ENCODE assay signal across 2 cellular contexts in genomic region chr5:1930880-1931589, GRCh38.
TF ChIP-seq lines count a peak whose summit lies in the region.

No MANE protein-coding gene starts in this region.

TF ChIP-seq in H1, 55 proteins besides CTCF, POLR2A, EP300 and RAD21:
- TF ChIP-seq TEAD4 (IDR thresholded peaks at IDR 0.05; ENCODE audit: low read depth, low read length) (0 out of 2 replicates have a peak, but pooled peaks have one; percentile 7), RBBP5 (IDR thresholded peaks at IDR 0.05; ENCODE audit: borderline replicate concordance, low read depth, low read length) (peak; percentile 56; the same call in 1 of the 2 replicates), HDAC2 (IDR thresholded peaks at IDR 0.05; ENCODE audit: borderline replicate concordance in 1 of 2, low read depth in 2 of 2, low read length in 2 of 2) (no peak), EZH2 (IDR thresholded peaks at IDR 0.05; ENCODE audit: low read depth, low read length, severe bottlenecking) (peak; percentile 84), MAX (IDR thresholded peaks at IDR 0.05) (peak; percentile 31; the same call in 1 of the 2 replicates), MAFK (IDR thresholded peaks at IDR 0.05; ENCODE audit: low read depth, low read length) (no peak), KDM4A (IDR thresholded peaks at IDR 0.05; ENCODE audit: low read depth, low read length, severe bottlenecking) (peak; percentile 92), PHF8 (conservative IDR thresholded peaks at IDR 0.05; ENCODE audit: low read depth, low read length) (0 out of 2 replicates have a peak, but pooled peaks have one; percentile 35), ATF2 (IDR thresholded peaks at IDR 0.05; ENCODE audit: low read length) (no peak), SUZ12 (IDR thresholded peaks at IDR 0.05; ENCODE audit: low read length) (peak; percentile 71; the same call in 1 of the 2 replicates), BACH1 (IDR thresholded peaks at IDR 0.05; ENCODE audit: low read length) (peak; percentile 18; the same call in 1 of the 2 replicates), BCL11A (IDR thresholded peaks at IDR 0.05; ENCODE audit: low read depth in 2 of 2, low read length in 2 of 2) (no peak), POLR2AphosphoS5 (IDR thresholded peaks at IDR 0.05; ENCODE audit: low read depth, low read length) (no peak)
TF ChIP-seq in H1: peak in this region for 8.

TF ChIP-seq in HepG2, 621 proteins besides CTCF, POLR2A, EP300 and RAD21:
- no peak for TF ChIP-seq PATZ1 (CRISPR knock-in tag; IDR thresholded peaks at IDR 0.05)
- no peak for TF ChIP-seq ZNF780A (CRISPR knock-in tag; IDR thresholded peaks at IDR 0.05)
- TF ChIP-seq ESRRA (CRISPR knock-in tag; IDR thresholded peaks at IDR 0.05; ENCODE audit: low read depth): no peak
- no peak for TF ChIP-seq ZNF256 (CRISPR knock-in tag; conservative IDR thresholded peaks at IDR 0.05)
- TF ChIP-seq ZBTB40 (IDR thresholded peaks at IDR 0.05): no peak
- TF ChIP-seq ZBTB40 (CRISPR knock-in tag; IDR thresholded peaks at IDR 0.05): no peak
- no peak for TF ChIP-seq FOXA3 (CRISPR knock-in tag; IDR thresholded peaks at IDR 0.05)
- TF ChIP-seq SIN3A (IDR thresholded peaks at IDR 0.05; ENCODE audit: borderline replicate concordance, low read depth, low read length): no peak
- no peak for TF ChIP-seq TOPORS (CRISPR knock-in tag; IDR thresholded peaks at IDR 0.05)
TF ChIP-seq in HepG2: peak in this region for 0.
